In genomic region chr1:154463512-154463990, GRCh38 we compare ENCODE assay signal across 8 cellular contexts. TPM values are rescaled to one million over a fixed set of nuclear protein-coding genes. Genes with fewer than 3 reads are reported as not detected.
DNase-seq lines count a peak whose midpoint lies in the region; ATAC-seq, FAIRE-seq and TF ChIP-seq lines count a peak whose summit lies in the region.

No MANE protein-coding gene starts in this region.

- H3K36me3 ChIP-seq in ACC112 (ENCODE audit: insufficient read depth, low read length) (no peaks in the 10 kb centered on the region), mucosa of descending colon (ENCODE audit: low read depth) (no peaks in the 10 kb centered on the region), upper lobe of left lung (peaks cover 14 to 41% (median 19%) of the 10 kb centered on the region in 4 donors)

- H3K4me3 ChIP-seq in ACC112 (ENCODE audit: low read depth, low read length): no peak overlapping the region
- no peak overlapping the region for H3K4me3 ChIP-seq in mucosa of descending colon
- no peak overlapping the region for H3K4me3 ChIP-seq in upper lobe of left lung

- TF ChIP-seq EP300 in upper lobe of left lung (IDR thresholded peaks at IDR 0.05): peak in 2 of 4 donors; percentile 38 to 58

- H3K79me2 ChIP-seq in ACC112 (ENCODE audit: control insufficient read depth, insufficient read depth, low read length, unreplicated experiment): no peaks in the 10 kb centered on the region

- H3K9me3 ChIP-seq in mucosa of descending colon (no peaks in the 10 kb centered on the region), upper lobe of left lung (no peaks in the 10 kb centered on the region)

- H3K27me3 ChIP-seq in ACC112 (ENCODE audit: insufficient read depth, low read length) (no peaks in the 10 kb centered on the region), upper lobe of left lung (no peaks in the 10 kb centered on the region)

- CTCF ChIA-PET in RWPE1 (lab: Yijun Ruan, JAX): no interaction called here

- peaks cover 5 to 11% of the 10 kb centered on the region in 2 donors for H3K36me3 Mint-ChIP-seq in activated naive CD4-positive, alpha-beta T cell treated with anti-CD3 and anti-CD28 coated beads, Interleukin-2, amount 50 U/mL, for 72 hours

- TF ChIP-seq POLR2A in upper lobe of left lung (IDR thresholded peaks at IDR 0.05): no peak

- WGBS in upper lobe of left lung, 2 donors: 32 to 46% methylated on average over 4 of the region's 4 CpGs

- H3K27ac ChIP-seq in ACC112 (ENCODE audit: low read depth, low read length) (peak overlapping the region; percentile 80), RWPE1 (peak overlapping the region; percentile 49), upper lobe of left lung (peak overlapping the region; percentile 69 to 87 (median 77))

- DNase-seq in RWPE1 (ENCODE audit: low spot score): no peak
- DNase-seq in activated naive CD4-positive, alpha-beta T cell treated with anti-CD3 and anti-CD28 coated beads, Interleukin-2, amount 50 U/mL, for 72 hours (ENCODE audit: low spot score in 2 of 2): peak; percentile 61 to 80
- no peak for DNase-seq in mucosa of descending colon
- peak in 1 of 2 donors; percentile 57 for DNase-seq in upper lobe of left lung
- no peak for DNase-seq in HTR-8/SVneo (ENCODE audit: insufficient read length, low spot score)

- H3K27ac Mint-ChIP-seq in activated naive CD4-positive, alpha-beta T cell treated with anti-CD3 and anti-CD28 coated beads, Interleukin-2, amount 50 U/mL, for 72 hours: peak overlapping the region; percentile 63 to 81

- intact Hi-C loops in mucosa of descending colon (cut with DNase I, micrococcal nuclease): loop anchor here in 1 of 2 donors (10.0 kb wide), 1 partner anchor 59 kb away; the partner anchor contains the start of gene IL6R

- POLR2A ChIA-PET in RWPE1 (lab: Yijun Ruan, JAX; ENCODE audit: low non-redundant PET): no interaction called here

- TF ChIP-seq CTCF in RWPE1 (conservative IDR thresholded peaks at IDR 0.05; ENCODE audit: low read depth): no peak
- no peak for TF ChIP-seq CTCF in mucosa of descending colon (IDR thresholded peaks at IDR 0.05)
- no peak for TF ChIP-seq CTCF in upper lobe of left lung (IDR thresholded peaks at IDR 0.05)

- FAIRE-seq in HTR-8/SVneo (lab: Jason Lieb, UNC): no peak

- no peaks in the 10 kb centered on the region for H3K9me3 Mint-ChIP-seq in activated naive CD4-positive, alpha-beta T cell treated with anti-CD3 and anti-CD28 coated beads, Interleukin-2, amount 50 U/mL, for 72 hours

- H2AFZ ChIP-seq in ACC112 (ENCODE audit: low read length, unreplicated experiment): no peak overlapping the region

- peak; percentile 90 to 97 for ATAC-seq in activated naive CD4-positive, alpha-beta T cell treated with anti-CD3 and anti-CD28 coated beads, Interleukin-2, amount 50 U/mL, for 72 hours
- peak; percentile 42 for ATAC-seq in mucosa of descending colon
- peak; percentile 53 to 71 for ATAC-seq in upper lobe of left lung (ENCODE audit: low FRiP score in 2 of 2)
- no peak for ATAC-seq in GM18907 (IDR thresholded peaks at IDR 0.05; ENCODE audit: unreplicated experiment)
- ATAC-seq in GM21423 (IDR thresholded peaks at IDR 0.05; ENCODE audit: unreplicated experiment): no peak

- H3K4me1 ChIP-seq in ACC112 (ENCODE audit: control insufficient read depth, insufficient read depth, low read length, unreplicated experiment) (peaks cover 10% of the 10 kb centered on the region), mucosa of descending colon (ENCODE audit: low read depth) (peaks cover 14% of the 10 kb centered on the region), upper lobe of left lung (peaks cover 19 to 39% (median 31%) of the 10 kb centered on the region in 4 donors)

RNA-seq across cellular contexts. Expression of gene TDRD10, which starts 38.5 kb away (rescaled TPM):
- not detected for total RNA-seq in activated naive CD4-positive, alpha-beta T cell treated with anti-CD3 and anti-CD28 coated beads, Interleukin-2, amount 50 U/mL, for 72 hours
- total RNA-seq in mucosa of descending colon (1 to 10 TPM in 1 of 3 donors, under 1 TPM in 2; 0.65 to 2.0 (median 0.72) TPM), upper lobe of left lung (10 to 100 TPM in 4 of 6 donors, 1 to 10 TPM in 2; 6.2 to 47.1 (median 12.6) TPM)

RNA-seq across cellular contexts. Expression of gene SHE, which starts 38.7 kb away (rescaled TPM):
- not detected for total RNA-seq in activated naive CD4-positive, alpha-beta T cell treated with anti-CD3 and anti-CD28 coated beads, Interleukin-2, amount 50 U/mL, for 72 hours
- total RNA-seq in mucosa of descending colon: 1 to 10 TPM; 3.6 to 7.7 (median 6.0) TPM
- 10 to 100 TPM; 25.8 to 55.4 (median 29.5) TPM for total RNA-seq in upper lobe of left lung

RNA-seq across cellular contexts. Expression of gene IL6R, which starts 58.4 kb away (rescaled TPM):
- total RNA-seq in activated naive CD4-positive, alpha-beta T cell treated with anti-CD3 and anti-CD28 coated beads, Interleukin-2, amount 50 U/mL, for 72 hours: 1 to 10 TPM; 6.7 to 8.5 TPM
- total RNA-seq in mucosa of descending colon: 10 to 100 TPM; 31.8 to 43.9 (median 42.5) TPM
- 100 to 1,000 TPM in 3 of 6 donors, 10 to 100 TPM in 3; 59.6 to 126 (median 97.5) TPM for total RNA-seq in upper lobe of left lung

Comparison
In these comparisons a context has a peak if more than half of its experiments do, and no peak if none do; other contexts are left out.
1. DNase-seq: peak in activated naive CD4-positive, alpha-beta T cell treated with anti-CD3 and anti-CD28 coated beads, Interleukin-2, amount 50 U/mL, for 72 hours (2 of 2); none in RWPE1 (single experiment), mucosa of descending colon (0 of 3) and HTR-8/SVneo (single experiment).
2. ATAC-seq: peak in activated naive CD4-positive, alpha-beta T cell treated with anti-CD3 and anti-CD28 coated beads, Interleukin-2, amount 50 U/mL, for 72 hours (2 of 2), mucosa of descending colon (single experiment) and upper lobe of left lung (2 of 2); none in GM18907 (single experiment) and GM21423 (single experiment).
3. RNA of gene SHE, which starts 38.7 kb away (total RNA-seq): 25.8 to 55.4 TPM in upper lobe of left lung and 3.6 to 7.7 TPM in mucosa of descending colon; not detected in activated naive CD4-positive, alpha-beta T cell treated with anti-CD3 and anti-CD28 coated beads, Interleukin-2, amount 50 U/mL, for 72 hours; every median in the first group is over 4 times any median in the second.
4. Peak in every context shown above with its lines, with median percentiles within 50 percentile points of each other: H3K27ac ChIP-seq.